1 cellular context compared by ENCODE assay signal in genomic region chr22:39319284-39320170, GRCh38.
A peak's percentile ranks its signal among the peaks of the same experiment; 100 is the strongest.
TF ChIP-seq lines count a peak whose summit lies in the region.

RPL3 (minus strand) TSS chr22:39319623; CDS start chr22:39319597, 26 bp downstream.

TF ChIP-seq in GM12878, 131 proteins besides CTCF, POLR2A, EP300 and RAD21 (continued from another document and continues in another):
- TF ChIP-seq KLF5 (IDR thresholded peaks at IDR 0.05; ENCODE audit: partially characterized antibody) (peak; percentile 93), EED (IDR thresholded peaks at IDR 0.05; ENCODE audit: low read depth) (no peak), SMARCA5 (IDR thresholded peaks at IDR 0.05) (peak; percentile 68), SKIL (IDR thresholded peaks at IDR 0.05; ENCODE audit: low read depth, poor library complexity, severe bottlenecking) (peak; percentile 32), PKNOX1 (IDR thresholded peaks at IDR 0.05) (peak; percentile 73), SREBF1 (IDR thresholded peaks at IDR 0.05; ENCODE audit: low read length) (0 out of 2 replicates have a peak, but pooled peaks have one; percentile 33), ZNF217 (IDR thresholded peaks at IDR 0.05) (0 out of 2 replicates have a peak, but pooled peaks have one; percentile 36), ELK1 (IDR thresholded peaks at IDR 0.05; ENCODE audit: low read depth, low read length) (peak; percentile 19; the same call in 1 of the 2 replicates), SPI1 (IDR thresholded peaks at IDR 0.05; ENCODE audit: borderline replicate concordance, insufficient read depth, low read depth, low read length) (peak; percentile 32; the same call in 1 of the 2 replicates), MTA2 (IDR thresholded peaks at IDR 0.05; ENCODE audit: low read depth) (0 out of 2 replicates have a peak, but pooled peaks have one; percentile 39), BMI1 (IDR thresholded peaks at IDR 0.05; ENCODE audit: borderline replicate concordance) (no peak), KDM1A (IDR thresholded peaks at IDR 0.05; ENCODE audit: borderline replicate concordance) (no peak), SP1 (IDR thresholded peaks at IDR 0.05; ENCODE audit: low read depth, low read length) (peak; percentile 87), HDAC6 (IDR thresholded peaks at IDR 0.05; ENCODE audit: unreplicated experiment) (peak; percentile 96), NFXL1 (IDR thresholded peaks at IDR 0.05; ENCODE audit: borderline replicate concordance) (no peak), NFIC (IDR thresholded peaks at IDR 0.05; ENCODE audit: low read depth, low read length) (peak; percentile 67), NBN (IDR thresholded peaks at IDR 0.05) (peak; percentile 91), POU2F2 (IDR thresholded peaks at IDR 0.05; ENCODE audit: borderline replicate concordance, low read depth, low read length) (peak; percentile 98), NFYA (IDR thresholded peaks at IDR 0.05; ENCODE audit: borderline replicate concordance, low read depth, low read length) (no peak), BACH1 (IDR thresholded peaks at IDR 0.05; ENCODE audit: borderline replicate concordance) (peak; percentile 93; the same call in 1 of the 2 replicates), TCF3 (IDR thresholded peaks at IDR 0.05; ENCODE audit: borderline replicate concordance, insufficient read depth, low read depth, low read length) (peak; percentile 87; the same call in 1 of the 2 replicates), BHLHE40 (IDR thresholded peaks at IDR 0.05; ENCODE audit: borderline replicate concordance in 1 of 2, low read depth in 2 of 2, low read length in 1 of 2) (peak; percentile 83 to 90), BCL11A (IDR thresholded peaks at IDR 0.05; ENCODE audit: low read depth, low read length) (no peak), PAX8 (IDR thresholded peaks at IDR 0.05) (peak; percentile 50; the same call in 1 of the 2 replicates), RFX5 (IDR thresholded peaks at IDR 0.05; ENCODE audit: low read depth, low read length) (no peak), PBX3 (IDR thresholded peaks at IDR 0.05; ENCODE audit: insufficient replicate concordance, low read depth, low read length) (peak; percentile 43), POLR2AphosphoS2 (IDR thresholded peaks at IDR 0.05; ENCODE audit: low read depth, low read length) (peak; percentile 99), SMC3 (IDR thresholded peaks at IDR 0.05; ENCODE audit: borderline replicate concordance, low read length) (no peak), HDGF (IDR thresholded peaks at IDR 0.05) (no peak)
- TF ChIP-seq, protein P1, sequence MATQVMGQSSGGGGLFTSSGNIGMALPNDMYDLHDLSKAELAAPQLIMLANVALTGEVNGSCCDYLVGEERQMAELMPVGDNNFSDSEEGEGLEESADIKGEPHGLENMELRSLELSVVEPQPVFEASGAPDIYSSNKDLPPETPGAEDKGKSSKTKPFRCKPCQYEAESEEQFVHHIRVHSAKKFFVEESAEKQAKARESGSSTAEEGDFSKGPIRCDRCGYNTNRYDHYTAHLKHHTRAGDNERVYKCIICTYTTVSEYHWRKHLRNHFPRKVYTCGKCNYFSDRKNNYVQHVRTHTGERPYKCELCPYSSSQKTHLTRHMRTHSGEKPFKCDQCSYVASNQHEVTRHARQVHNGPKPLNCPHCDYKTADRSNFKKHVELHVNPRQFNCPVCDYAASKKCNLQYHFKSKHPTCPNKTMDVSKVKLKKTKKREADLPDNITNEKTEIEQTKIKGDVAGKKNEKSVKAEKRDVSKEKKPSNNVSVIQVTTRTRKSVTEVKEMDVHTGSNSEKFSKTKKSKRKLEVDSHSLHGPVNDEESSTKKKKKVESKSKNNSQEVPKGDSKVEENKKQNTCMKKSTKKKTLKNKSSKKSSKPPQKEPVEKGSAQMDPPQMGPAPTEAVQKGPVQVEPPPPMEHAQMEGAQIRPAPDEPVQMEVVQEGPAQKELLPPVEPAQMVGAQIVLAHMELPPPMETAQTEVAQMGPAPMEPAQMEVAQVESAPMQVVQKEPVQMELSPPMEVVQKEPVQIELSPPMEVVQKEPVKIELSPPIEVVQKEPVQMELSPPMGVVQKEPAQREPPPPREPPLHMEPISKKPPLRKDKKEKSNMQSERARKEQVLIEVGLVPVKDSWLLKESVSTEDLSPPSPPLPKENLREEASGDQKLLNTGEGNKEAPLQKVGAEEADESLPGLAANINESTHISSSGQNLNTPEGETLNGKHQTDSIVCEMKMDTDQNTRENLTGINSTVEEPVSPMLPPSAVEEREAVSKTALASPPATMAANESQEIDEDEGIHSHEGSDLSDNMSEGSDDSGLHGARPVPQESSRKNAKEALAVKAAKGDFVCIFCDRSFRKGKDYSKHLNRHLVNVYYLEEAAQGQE (IDR thresholded peaks at IDR 0.05; ENCODE audit: low read depth, low read length): peak; percentile 35; the same call in 1 of the 2 replicates
- TF ChIP-seq, protein P2, sequence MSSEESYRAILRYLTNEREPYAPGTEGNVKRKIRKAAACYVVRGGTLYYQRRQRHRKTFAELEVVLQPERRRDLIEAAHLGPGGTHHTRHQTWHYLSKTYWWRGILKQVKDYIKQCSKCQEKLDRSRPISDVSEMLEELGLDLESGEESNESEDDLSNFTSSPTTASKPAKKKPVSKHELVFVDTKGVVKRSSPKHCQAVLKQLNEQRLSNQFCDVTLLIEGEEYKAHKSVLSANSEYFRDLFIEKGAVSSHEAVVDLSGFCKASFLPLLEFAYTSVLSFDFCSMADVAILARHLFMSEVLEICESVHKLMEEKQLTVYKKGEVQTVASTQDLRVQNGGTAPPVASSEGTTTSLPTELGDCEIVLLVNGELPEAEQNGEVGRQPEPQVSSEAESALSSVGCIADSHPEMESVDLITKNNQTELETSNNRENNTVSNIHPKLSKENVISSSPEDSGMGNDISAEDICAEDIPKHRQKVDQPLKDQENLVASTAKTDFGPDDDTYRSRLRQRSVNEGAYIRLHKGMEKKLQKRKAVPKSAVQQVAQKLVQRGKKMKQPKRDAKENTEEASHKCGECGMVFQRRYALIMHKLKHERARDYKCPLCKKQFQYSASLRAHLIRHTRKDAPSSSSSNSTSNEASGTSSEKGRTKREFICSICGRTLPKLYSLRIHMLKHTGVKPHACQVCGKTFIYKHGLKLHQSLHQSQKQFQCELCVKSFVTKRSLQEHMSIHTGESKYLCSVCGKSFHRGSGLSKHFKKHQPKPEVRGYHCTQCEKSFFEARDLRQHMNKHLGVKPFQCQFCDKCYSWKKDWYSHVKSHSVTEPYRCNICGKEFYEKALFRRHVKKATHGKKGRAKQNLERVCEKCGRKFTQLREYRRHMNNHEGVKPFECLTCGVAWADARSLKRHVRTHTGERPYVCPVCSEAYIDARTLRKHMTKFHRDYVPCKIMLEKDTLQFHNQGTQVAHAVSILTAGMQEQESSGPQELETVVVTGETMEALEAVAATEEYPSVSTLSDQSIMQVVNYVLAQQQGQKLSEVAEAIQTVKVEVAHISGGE (CRISPR knock-in tag; IDR thresholded peaks at IDR 0.05): no peak
- TF ChIP-seq, protein P3, sequence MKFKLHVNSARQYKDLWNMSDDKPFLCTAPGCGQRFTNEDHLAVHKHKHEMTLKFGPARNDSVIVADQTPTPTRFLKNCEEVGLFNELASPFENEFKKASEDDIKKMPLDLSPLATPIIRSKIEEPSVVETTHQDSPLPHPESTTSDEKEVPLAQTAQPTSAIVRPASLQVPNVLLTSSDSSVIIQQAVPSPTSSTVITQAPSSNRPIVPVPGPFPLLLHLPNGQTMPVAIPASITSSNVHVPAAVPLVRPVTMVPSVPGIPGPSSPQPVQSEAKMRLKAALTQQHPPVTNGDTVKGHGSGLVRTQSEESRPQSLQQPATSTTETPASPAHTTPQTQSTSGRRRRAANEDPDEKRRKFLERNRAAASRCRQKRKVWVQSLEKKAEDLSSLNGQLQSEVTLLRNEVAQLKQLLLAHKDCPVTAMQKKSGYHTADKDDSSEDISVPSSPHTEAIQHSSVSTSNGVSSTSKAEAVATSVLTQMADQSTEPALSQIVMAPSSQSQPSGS (IDR thresholded peaks at IDR 0.05; ENCODE audit: low read length): peak; percentile 97
- TF ChIP-seq, protein P4, sequence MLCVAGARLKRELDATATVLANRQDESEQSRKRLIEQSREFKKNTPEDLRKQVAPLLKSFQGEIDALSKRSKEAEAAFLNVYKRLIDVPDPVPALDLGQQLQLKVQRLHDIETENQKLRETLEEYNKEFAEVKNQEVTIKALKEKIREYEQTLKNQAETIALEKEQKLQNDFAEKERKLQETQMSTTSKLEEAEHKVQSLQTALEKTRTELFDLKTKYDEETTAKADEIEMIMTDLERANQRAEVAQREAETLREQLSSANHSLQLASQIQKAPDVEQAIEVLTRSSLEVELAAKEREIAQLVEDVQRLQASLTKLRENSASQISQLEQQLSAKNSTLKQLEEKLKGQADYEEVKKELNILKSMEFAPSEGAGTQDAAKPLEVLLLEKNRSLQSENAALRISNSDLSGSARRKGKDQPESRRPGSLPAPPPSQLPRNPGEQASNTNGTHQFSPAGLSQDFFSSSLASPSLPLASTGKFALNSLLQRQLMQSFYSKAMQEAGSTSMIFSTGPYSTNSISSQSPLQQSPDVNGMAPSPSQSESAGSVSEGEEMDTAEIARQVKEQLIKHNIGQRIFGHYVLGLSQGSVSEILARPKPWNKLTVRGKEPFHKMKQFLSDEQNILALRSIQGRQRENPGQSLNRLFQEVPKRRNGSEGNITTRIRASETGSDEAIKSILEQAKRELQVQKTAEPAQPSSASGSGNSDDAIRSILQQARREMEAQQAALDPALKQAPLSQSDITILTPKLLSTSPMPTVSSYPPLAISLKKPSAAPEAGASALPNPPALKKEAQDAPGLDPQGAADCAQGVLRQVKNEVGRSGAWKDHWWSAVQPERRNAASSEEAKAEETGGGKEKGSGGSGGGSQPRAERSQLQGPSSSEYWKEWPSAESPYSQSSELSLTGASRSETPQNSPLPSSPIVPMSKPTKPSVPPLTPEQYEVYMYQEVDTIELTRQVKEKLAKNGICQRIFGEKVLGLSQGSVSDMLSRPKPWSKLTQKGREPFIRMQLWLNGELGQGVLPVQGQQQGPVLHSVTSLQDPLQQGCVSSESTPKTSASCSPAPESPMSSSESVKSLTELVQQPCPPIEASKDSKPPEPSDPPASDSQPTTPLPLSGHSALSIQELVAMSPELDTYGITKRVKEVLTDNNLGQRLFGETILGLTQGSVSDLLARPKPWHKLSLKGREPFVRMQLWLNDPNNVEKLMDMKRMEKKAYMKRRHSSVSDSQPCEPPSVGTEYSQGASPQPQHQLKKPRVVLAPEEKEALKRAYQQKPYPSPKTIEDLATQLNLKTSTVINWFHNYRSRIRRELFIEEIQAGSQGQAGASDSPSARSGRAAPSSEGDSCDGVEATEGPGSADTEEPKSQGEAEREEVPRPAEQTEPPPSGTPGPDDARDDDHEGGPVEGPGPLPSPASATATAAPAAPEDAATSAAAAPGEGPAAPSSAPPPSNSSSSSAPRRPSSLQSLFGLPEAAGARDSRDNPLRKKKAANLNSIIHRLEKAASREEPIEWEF (IDR thresholded peaks at IDR 0.05; ENCODE audit: insufficient replicate concordance, low read depth, low read length): no peak
- TF ChIP-seq, protein P5, sequence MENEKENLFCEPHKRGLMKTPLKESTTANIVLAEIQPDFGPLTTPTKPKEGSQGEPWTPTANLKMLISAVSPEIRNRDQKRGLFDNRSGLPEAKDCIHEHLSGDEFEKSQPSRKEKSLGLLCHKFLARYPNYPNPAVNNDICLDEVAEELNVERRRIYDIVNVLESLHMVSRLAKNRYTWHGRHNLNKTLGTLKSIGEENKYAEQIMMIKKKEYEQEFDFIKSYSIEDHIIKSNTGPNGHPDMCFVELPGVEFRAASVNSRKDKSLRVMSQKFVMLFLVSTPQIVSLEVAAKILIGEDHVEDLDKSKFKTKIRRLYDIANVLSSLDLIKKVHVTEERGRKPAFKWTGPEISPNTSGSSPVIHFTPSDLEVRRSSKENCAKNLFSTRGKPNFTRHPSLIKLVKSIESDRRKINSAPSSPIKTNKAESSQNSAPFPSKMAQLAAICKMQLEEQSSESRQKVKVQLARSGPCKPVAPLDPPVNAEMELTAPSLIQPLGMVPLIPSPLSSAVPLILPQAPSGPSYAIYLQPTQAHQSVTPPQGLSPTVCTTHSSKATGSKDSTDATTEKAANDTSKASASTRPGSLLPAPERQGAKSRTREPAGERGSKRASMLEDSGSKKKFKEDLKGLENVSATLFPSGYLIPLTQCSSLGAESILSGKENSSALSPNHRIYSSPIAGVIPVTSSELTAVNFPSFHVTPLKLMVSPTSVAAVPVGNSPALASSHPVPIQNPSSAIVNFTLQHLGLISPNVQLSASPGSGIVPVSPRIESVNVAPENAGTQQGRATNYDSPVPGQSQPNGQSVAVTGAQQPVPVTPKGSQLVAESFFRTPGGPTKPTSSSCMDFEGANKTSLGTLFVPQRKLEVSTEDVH (IDR thresholded peaks at IDR 0.05; ENCODE audit: low read depth, partially characterized antibody): peak; percentile 36
